26 cellular contexts compared by ENCODE assay signal in the genomic region with DNA sequence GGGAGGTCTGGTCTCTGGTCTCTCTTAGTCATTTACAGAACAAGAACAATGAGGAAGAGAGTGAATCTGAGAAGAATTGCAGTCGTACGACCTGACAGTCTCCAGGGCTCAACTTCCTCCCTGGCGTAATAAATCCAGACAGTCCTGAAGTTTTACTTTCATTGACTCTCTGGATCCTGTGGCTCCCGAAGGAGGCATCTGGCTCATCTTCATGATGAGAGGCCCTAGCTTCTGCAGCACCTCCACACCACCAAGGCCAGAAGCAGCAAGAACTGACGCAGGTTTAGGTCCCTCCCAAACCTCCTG.
"Had no signal": no experiment of that assay in that cellular context is flagged by ENCODE, and none has a peak within 500 bp of the region (broad histone marks: within the 10 kb centered on the region; RNA-seq: fewer than 3 reads in every experiment).

No MANE protein-coding gene starts in this region.

- H3K4me1 ChIP-seq: adrenal gland, ascending aorta, esophagus muscularis mucosa, left ventricle myocardium inferior, thyroid gland had no signal

- ATAC-seq: activated CD4-positive, alpha-beta T cell treated with anti-CD3 and anti-CD28 coated beads for 36 hours had no signal

- H3K27ac ChIP-seq: adrenal gland, ascending aorta, coronary artery, esophagus muscularis mucosa, hepatocyte, left ventricle myocardium inferior, thyroid gland had no signal

- H3K4me1 Mint-ChIP-seq: activated B cell treated with CpG ODN at 0.5 μM for 24 hours; activated CD4-positive, alpha-beta T cell treated with anti-CD3 and anti-CD28 coated beads for 36 hours; central memory CD8-positive, alpha-beta T cell; immature natural killer cell; neural crest cell had no signal

- H3K9me3 Mint-ChIP-seq: activated B cell treated with CpG ODN at 0.5 μM for 24 hours; activated T-cell treated with anti-CD3 and anti-CD28 coated beads, Interleukin-2, amount 50 U/mL, for 24 hours; activated T-helper 2 cell treated with anti-CD3 and anti-CD28 coated beads, Interferon-gamma antibody, Interleukin-2, Interleukin-4, amounts not matched to agents 10 μg/mL and 5 μg/mL and 100 μg/mL, durations not matched to agents 14 hours and 24 hours and 36 hours; central memory CD8-positive, alpha-beta T cell; immature natural killer cell; neural crest cell; stimulated activated naive CD8-positive, alpha-beta T cell treated with anti-CD3 and anti-CD28 coated beads, Interleukin-15, Interleukin-2, amounts not matched to agents 100 ng/mL and 50 ng/mL, for 24 hours had no signal

- H3K27ac Mint-ChIP-seq: activated B cell treated with CpG ODN at 0.5 μM for 24 hours; activated CD4-positive, alpha-beta T cell treated with anti-CD3 and anti-CD28 coated beads for 36 hours; activated naive CD8-positive, alpha-beta T cell; activated T-cell treated with anti-CD3 and anti-CD28 coated beads, Interleukin-2, amount 50 U/mL, for 24 hours; activated T-helper 2 cell treated with anti-CD3 and anti-CD28 coated beads, Interferon-gamma antibody, Interleukin-2, Interleukin-4, amounts not matched to agents 10 μg/mL and 5 μg/mL and 100 μg/mL, durations not matched to agents 14 hours and 24 hours and 36 hours; immature natural killer cell; stimulated activated naive CD8-positive, alpha-beta T cell treated with anti-CD3 and anti-CD28 coated beads, Interleukin-15, Interleukin-2, amounts not matched to agents 100 ng/mL and 50 ng/mL, for 24 hours had no signal

- H3K9me3 ChIP-seq: adrenal gland, ascending aorta, esophagus muscularis mucosa, left ventricle myocardium inferior, thyroid gland had no signal

- H3K4me3 ChIP-seq: adrenal gland, ascending aorta, coronary artery, esophagus muscularis mucosa, hepatocyte, left ventricle myocardium inferior, thyroid gland had no signal

- H3K27me3 ChIP-seq: adrenal gland, ascending aorta, esophagus muscularis mucosa, hepatocyte, thyroid gland had no signal

- H3K27me3 Mint-ChIP-seq: activated B cell treated with CpG ODN at 0.5 μM for 24 hours; activated CD4-positive, alpha-beta T cell treated with anti-CD3 and anti-CD28 coated beads for 36 hours; activated naive CD8-positive, alpha-beta T cell; activated T-cell treated with anti-CD3 and anti-CD28 coated beads, Interleukin-2, amount 50 U/mL, for 24 hours; central memory CD8-positive, alpha-beta T cell; stimulated activated naive CD8-positive, alpha-beta T cell treated with anti-CD3 and anti-CD28 coated beads, Interleukin-15, Interleukin-2, amounts not matched to agents 100 ng/mL and 50 ng/mL, for 24 hours had no signal

- DNase-seq: activated B cell treated with CpG ODN at 0.5 μM for 24 hours; activated CD4-positive, alpha-beta T cell treated with anti-CD3 and anti-CD28 coated beads for 36 hours; activated CD4-positive, alpha-beta T cell treated with anti-CD3 and anti-CD28 coated beads, Interleukin-2, amount 50 U/mL, for 4 hours; activated CD8-positive, alpha-beta memory T cell treated with anti-CD3 and anti-CD28 coated beads for 24 hours; activated CD8-positive, alpha-beta memory T cell treated with anti-CD3 and anti-CD28 coated beads, Interleukin-2, amount 50 U/mL, for 4 hours; activated naive CD4-positive, alpha-beta T cell; glutamatergic neuron; immature natural killer cell; left ventricle myocardium inferior; occipital lobe; retina; stimulated activated CD4-positive, alpha-beta T cell treated with anti-CD3 and anti-CD28 coated beads, Interleukin-12 subunit alpha, Interleukin-12 subunit beta, amount 100 ng/mL, for 4 hours; substantia nigra; T-helper 1 cell; thyroid gland had no signal

- H3K4me3 Mint-ChIP-seq: activated B cell treated with CpG ODN at 0.5 μM for 24 hours; activated CD4-positive, alpha-beta T cell treated with anti-CD3 and anti-CD28 coated beads for 36 hours; activated naive CD8-positive, alpha-beta T cell; activated T-cell treated with anti-CD3 and anti-CD28 coated beads, Interleukin-2, amount 50 U/mL, for 24 hours; central memory CD8-positive, alpha-beta T cell; immature natural killer cell; neural crest cell; stimulated activated naive CD8-positive, alpha-beta T cell treated with anti-CD3 and anti-CD28 coated beads, Interleukin-15, Interleukin-2, amounts not matched to agents 100 ng/mL and 50 ng/mL, for 24 hours had no signal
